10 cellular contexts compared by ENCODE assay signal in the genomic region with DNA sequence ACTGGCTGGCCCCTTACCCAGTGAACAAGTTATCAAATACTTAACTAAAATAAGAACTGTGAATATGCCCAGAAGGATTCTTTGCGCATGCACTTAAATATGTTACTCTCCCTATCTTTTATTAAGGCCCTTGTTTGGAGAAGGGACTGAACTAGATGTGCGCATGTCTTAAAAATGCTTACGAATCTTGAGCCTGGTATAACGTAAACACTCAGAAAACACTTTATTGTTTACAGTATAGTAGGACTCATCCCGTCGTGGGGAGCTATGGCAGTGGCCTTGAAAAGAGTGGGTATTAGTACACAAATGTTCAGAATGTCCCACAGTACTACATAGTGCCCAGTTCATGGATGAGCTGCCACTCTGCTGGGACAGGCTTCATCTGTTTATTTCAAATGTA.
A peak's percentile ranks its signal among the peaks of the same experiment; 100 is the strongest.
DNase-seq lines count a peak whose midpoint lies in the region; ATAC-seq and TF ChIP-seq lines count a peak whose summit lies in the region.
"Had no signal": no experiment of that assay in that cellular context is flagged by ENCODE, and none has a peak within 500 bp of the region (broad histone marks: within the 10 kb centered on the region; RNA-seq: fewer than 3 reads in every experiment).

No MANE protein-coding gene starts in this region.

- H4K20me1 ChIP-seq in mammary epithelial cell (ENCODE audit: insufficient read depth, low read length), result no peaks in the 10 kb centered on the region

- peak overlapping the region; percentile 36 for H2AFZ ChIP-seq in mammary epithelial cell (ENCODE audit: low read depth, low read length)

- no peaks in the 10 kb centered on the region for H3K79me2 ChIP-seq in mammary epithelial cell (ENCODE audit: insufficient read depth, low read length)

- 90 to 95% (median 94%) methylated on average over 6 of the region's 6 CpGs for WGBS in heart left ventricle, 4 donors
- WGBS in mammary epithelial cell (ENCODE audit: low coverage, missing lambda C conversion rate), result 97% methylated on average over 6 of the region's 6 CpGs

- no peak for TF ChIP-seq CTCF in heart left ventricle (IDR thresholded peaks at IDR 0.05)
- TF ChIP-seq CTCF in mammary epithelial cell (conservative IDR thresholded peaks at IDR 0.05 in 1 of 2, IDR thresholded peaks at IDR 0.05 in 1 of 2; ENCODE audit: extremely low read depth in 1 of 2, insufficient read depth in 1 of 2, low read depth in 1 of 2, low read length in 2 of 2), result no peak
- TF ChIP-seq CTCF in upper lobe of right lung (IDR thresholded peaks at IDR 0.05), result no peak
- TF ChIP-seq CTCF in GM13976 (IDR thresholded peaks at IDR 0.05; ENCODE audit: borderline replicate concordance, control extremely low read depth, extremely low read depth, insufficient read depth, missing control alignments), result no peak

- H3K9me3 ChIP-seq in heart left ventricle (no peaks in the 10 kb centered on the region), mammary epithelial cell (replicated peaks; ENCODE audit: insufficient read depth, low read length) (no peaks in the 10 kb centered on the region), muscle layer of duodenum (ENCODE audit: control insufficient read depth in 1 of 2, low read length in 2 of 2) (no peaks in the 10 kb centered on the region), upper lobe of right lung (no peaks in the 10 kb centered on the region)
- H3K9me3 ChIP-seq: neutrophil had no signal

- dilution Hi-C loops in mammary epithelial cell (cut with HindIII; ENCODE audit: low sequenced_read_pairs), result no loop called here

- in situ Hi-C loops in mammary epithelial cell (cut with MboI; ENCODE audit: low sequenced_read_pairs in 2 of 2) (loop anchor here in 1 of 2 donors (10.0 kb wide), 1 partner anchor 192 kb away; no protein-coding TSS in a partner anchor), GM13976 (cut with MboI; ENCODE audit: low sequenced_read_pairs, unreplicated experiment) (no loop called here)

- H3K4me1 ChIP-seq in heart left ventricle (peaks cover 16 to 100% (median 84%) of the 10 kb centered on the region in 12 donors), mammary epithelial cell (ENCODE audit: insufficient read depth, low read length) (peaks cover 11% of the 10 kb centered on the region), muscle layer of duodenum (ENCODE audit: control insufficient read depth in 1 of 2, insufficient read depth in 2 of 2, low read length in 2 of 2) (peaks cover 5 to 61% of the 10 kb centered on the region in 2 donors), upper lobe of right lung (peaks cover 76% of the 10 kb centered on the region)

- H3K36me3 ChIP-seq in heart left ventricle (no peaks in the 10 kb centered on the region), mammary epithelial cell (ENCODE audit: insufficient read depth, low read length) (no peaks in the 10 kb centered on the region), muscle layer of duodenum (ENCODE audit: control insufficient read depth in 1 of 2, insufficient read depth in 2 of 2, low read length in 2 of 2) (no peaks in the 10 kb centered on the region), upper lobe of right lung (no peaks in the 10 kb centered on the region)
- H3K36me3 ChIP-seq: neutrophil had no signal

- H3K4me3 ChIP-seq in heart left ventricle (no peak overlapping the region), mammary epithelial cell (replicated peaks in 1 of 3; ENCODE audit: insufficient read depth in 1 of 3, low read depth in 2 of 3, low read length in 3 of 3) (no peak overlapping the region), muscle layer of duodenum (ENCODE audit: low read depth in 1 of 2, low read length in 2 of 2) (no peak overlapping the region), upper lobe of right lung (no peak overlapping the region)

- H3K27ac ChIP-seq in heart left ventricle, result peak overlapping the region; percentile 26 to 89 (median 76)
- H3K27ac ChIP-seq in mammary epithelial cell (ENCODE audit: insufficient read depth, low read depth, low read length), result peak overlapping the region; percentile 31
- H3K27ac ChIP-seq in muscle layer of duodenum (ENCODE audit: low read length), result peak overlapping the region; percentile 11
- H3K27ac ChIP-seq in upper lobe of right lung, result peak overlapping the region; percentile 70
- H3K27ac ChIP-seq: HL-60, neutrophil had no signal

- intact Hi-C loops in heart left ventricle (cut with DNase I) (loop anchor here in 9 of 10 donors (2.0 to 10.0 kb wide), 8 partner anchors 76 to 219 kb away; a partner anchor contains a TSS), left ventricle myocardium superior (cut with micrococcal nuclease) (loop anchor here (5.0 to 10.0 kb wide), 2 partner anchors 128 to 184 kb away; no protein-coding TSS in a partner anchor), mammary epithelial cell (cut with micrococcal nuclease) (loop anchor here (1.0 to 5.0 kb wide), 4 partner anchors 76 to 217 kb away; a partner anchor contains a TSS), upper lobe of right lung (cut with DNase I) (no loop called here)

- TF ChIP-seq POLR2A in heart left ventricle (IDR thresholded peaks at IDR 0.05), result no peak

- no TSS peak for BruUV-seq in mammary epithelial cell (replicated peaks; lab: Mats Ljungman, UMichigan)

- no peak for ATAC-seq in heart left ventricle
- ATAC-seq in left ventricle myocardium superior, result no peak
- ATAC-seq in upper lobe of right lung, result no peak

- H3K9ac ChIP-seq in mammary epithelial cell (ENCODE audit: insufficient read depth, low read length), result no peak overlapping the region

- CTCF ChIA-PET in mammary epithelial cell (lab: Charles Lee; ENCODE audit: low non-redundant PET), result interaction anchor here (0.6 kb wide), 2 partner anchors 80 to 222 kb away, joined by 5 to 13 read pairs; no protein-coding TSS in a partner anchor

- no peaks in the 10 kb centered on the region for H3K27me3 ChIP-seq in heart left ventricle
- no peaks in the 10 kb centered on the region for H3K27me3 ChIP-seq in mammary epithelial cell (ENCODE audit: insufficient read depth, low read length)
- H3K27me3 ChIP-seq in muscle layer of duodenum (ENCODE audit: low read depth, low read length), result no peaks in the 10 kb centered on the region
- no peaks in the 10 kb centered on the region for H3K27me3 ChIP-seq in upper lobe of right lung
- H3K27me3 ChIP-seq: neutrophil had no signal

- H3K4me2 ChIP-seq in mammary epithelial cell (ENCODE audit: insufficient read depth, low read depth, low read length), result no peak overlapping the region

- DNase-seq in heart left ventricle (no peak), left ventricle myocardium superior (no peak), mammary epithelial cell (no peak), upper lobe of right lung (no peak), NOMO-1 treated with DMSO at 0.1 percent for 48 hours (lab: John Stamatoyannopoulos, UW; ENCODE audit: unreplicated experiment) (no peak), GM13976 (ENCODE audit: low spot score) (no peak), germinal center (ENCODE audit: low spot score) (no peak)

Comparison
In these comparisons a context has a peak if more than half of its experiments do, and no peak if none do; other contexts are left out.
1. H3K27ac ChIP-seq: peak in every context shown above with its lines; median percentile 76 in heart left ventricle; 70 in upper lobe of right lung; 31 in mammary epithelial cell; 11 in muscle layer of duodenum.